Comparison of ENCODE assay signal across 24 cellular contexts in genomic region chr20:1887756-1888155, GRCh38.
"Had no signal": no experiment of that assay in that cellular context is flagged by ENCODE, and none has a peak within 500 bp of the region (broad histone marks: within the 10 kb centered on the region; RNA-seq: fewer than 3 reads in every experiment).

No MANE protein-coding gene starts in this region.

- H3K27ac Mint-ChIP-seq: mesothelial cell of epicardium; natural killer cell treated with Interleukin-12 subunit alpha and Interleukin-12 subunit beta and Interleukin-15 and Interleukin-18, amount 100 ng/mL, for 72 hours; stimulated activated naive CD8-positive, alpha-beta T cell treated with anti-CD3 and anti-CD28 coated beads, Interleukin-15, amount 100 ng/mL, for 72 hours had no signal

- H3K9me3 ChIP-seq: gastrocnemius medialis, left lung, mucosa of descending colon, prostate gland, sigmoid colon, suprapubic skin, transverse colon, upper lobe of right lung, uterus had no signal

- H3K4me1 Mint-ChIP-seq: mesothelial cell of epicardium had no signal

- H3K36me3 Mint-ChIP-seq: mesothelial cell of epicardium; natural killer cell treated with Interleukin-12 subunit alpha and Interleukin-12 subunit beta and Interleukin-15 and Interleukin-18, amount 100 ng/mL, for 72 hours had no signal

- H3K4me3 Mint-ChIP-seq: mesothelial cell of epicardium; naive B cell; natural killer cell treated with Interleukin-12 subunit alpha and Interleukin-12 subunit beta and Interleukin-15 and Interleukin-18, amount 100 ng/mL, for 72 hours; neural crest cell; stimulated activated naive CD8-positive, alpha-beta T cell treated with anti-CD3 and anti-CD28 coated beads, Interleukin-15, amount 100 ng/mL, for 72 hours had no signal

- H3K4me3 ChIP-seq: gastrocnemius medialis, left lung, mucosa of descending colon, prostate gland, sigmoid colon, suprapubic skin, transverse colon, upper lobe of right lung, uterus had no signal

- H3K9me3 Mint-ChIP-seq: mesothelial cell of epicardium; natural killer cell treated with Interleukin-12 subunit alpha and Interleukin-12 subunit beta and Interleukin-15 and Interleukin-18, amount 100 ng/mL, for 72 hours; neural crest cell; stimulated activated naive CD8-positive, alpha-beta T cell treated with anti-CD3 and anti-CD28 coated beads, Interleukin-15, amount 100 ng/mL, for 72 hours had no signal

- H3K36me3 ChIP-seq: gastrocnemius medialis, left lung, prostate gland, suprapubic skin, transverse colon, upper lobe of right lung, uterus had no signal

- H3K4me1 ChIP-seq: prostate gland, transverse colon, upper lobe of right lung, uterus had no signal

- DNase-seq: cortex of kidney; effector CD4-positive, alpha-beta T cell; foreskin fibroblast; left cardiac atrium; mesenchymal stem cell; naive B cell; right cardiac atrium; sigmoid colon; stimulated activated CD4-positive, alpha-beta T cell treated with anti-CD3 and anti-CD28 coated beads, Interleukin-15, amount 100 ng/mL, for 24 hours; stimulated activated CD4-positive, alpha-beta T cell treated with anti-CD3 and anti-CD28 coated beads, Interleukin-2, amount 100 ng/mL, for 48 hours; stimulated activated naive CD4-positive, alpha-beta T cell; stimulated activated naive CD8-positive, alpha-beta T cell treated with anti-CD3 and anti-CD28 coated beads, Interleukin-15, amount 100 ng/mL, for 72 hours; transverse colon; upper lobe of right lung; uterus had no signal

- H3K27me3 ChIP-seq: gastrocnemius medialis, sigmoid colon, suprapubic skin, transverse colon, uterus had no signal

- H3K27ac ChIP-seq: epithelial cell of prostate, gastrocnemius medialis, left lung, prostate gland, sigmoid colon, suprapubic skin, transverse colon, upper lobe of right lung, uterus had no signal
